Comparison of ENCODE assay signal across 14 cellular contexts in genomic region chr20:50514750-50515149, GRCh38. TPM values are rescaled to one million over a fixed set of nuclear protein-coding genes. Genes with fewer than 3 reads are reported as not detected.
DNase-seq lines count a peak whose midpoint lies in the region; ATAC-seq and TF ChIP-seq lines count a peak whose summit lies in the region.
"Had no signal": no experiment of that assay in that cellular context is flagged by ENCODE, and none has a peak within 500 bp of the region (broad histone marks: within the 10 kb centered on the region; RNA-seq: fewer than 3 reads in every experiment).

No MANE protein-coding gene starts in this region.

- TF ChIP-seq CTCF in CD14-positive monocyte (IDR thresholded peaks at IDR 0.05), result no peak
- no peak for TF ChIP-seq CTCF in activated CD8-positive, alpha-beta T cell treated with anti-CD3 and anti-CD28 coated beads for 36 hours (IDR thresholded peaks at IDR 0.05)
- no peak for TF ChIP-seq CTCF in PC-3 (conservative IDR thresholded peaks at IDR 0.05; ENCODE audit: low read depth, low read length)

- peaks cover 0 to 5% (median 0%) of the 10 kb centered on the region in 7 donors for H3K9me3 Mint-ChIP-seq in CD14-positive monocyte
- no peaks in the 10 kb centered on the region for H3K9me3 Mint-ChIP-seq in activated CD8-positive, alpha-beta T cell treated with anti-CD3 and anti-CD28 coated beads for 36 hours

- H3K27ac Mint-ChIP-seq in CD14-positive monocyte, result peak overlapping the region; percentile 88 to 97 (median 92)
- H3K27ac Mint-ChIP-seq in activated CD8-positive, alpha-beta T cell treated with anti-CD3 and anti-CD28 coated beads for 36 hours, result peak overlapping the region; percentile 98

- H3K4me3 ChIP-seq in PC-3 (ENCODE audit: low read length), result no peak overlapping the region
- H3K4me3 ChIP-seq: HAP-1, tibial artery had no signal

- H3K27me3 ChIP-seq in PC-3 (ENCODE audit: low read length), result no peaks in the 10 kb centered on the region
- H3K27me3 ChIP-seq: tibial artery had no signal

- H3F3A ChIP-seq in PC-3 (ENCODE audit: low read length, unreplicated experiment), result no peaks in the 10 kb centered on the region

- H3K4me1 ChIP-seq in PC-3 (ENCODE audit: insufficient read depth, low read length), result peaks cover 55% of the 10 kb centered on the region

- no peaks in the 10 kb centered on the region for H3K9me2 ChIP-seq in PC-3 (replicated peaks; ENCODE audit: low read length)

- POLR2A ChIA-PET in activated CD8-positive, alpha-beta T cell treated with anti-CD3 and anti-CD28 coated beads for 36 hours (lab: Charles Lee), result interaction anchor here (0.8 to 2.7 kb wide), 10 partner anchors 11 to 176 kb away, joined by 3 to 10 read pairs (median 4); no protein-coding TSS in a partner anchor
- POLR2A ChIA-PET in PC-3 (lab: Charles Lee; ENCODE audit: unreplicated experiment), result interaction anchor here (0.6 kb wide), 1 partner anchor 83 kb away, joined by 3 read pairs; no protein-coding TSS in a partner anchor

- no peaks in the 10 kb centered on the region for H3K36me3 ChIP-seq in PC-3 (ENCODE audit: low read depth, low read length)
- H3K36me3 ChIP-seq: HAP-1, tibial artery had no signal

- no peak overlapping the region for H3K9ac ChIP-seq in PC-3 (ENCODE audit: low read length)

- DNase-seq in CD14-positive monocyte (ENCODE audit: low spot score) (no peak), myocyte (ENCODE audit: low read depth) (peak; percentile 26), GM19240 (ENCODE audit: insufficient read length, low spot score) (no peak), PC-3 (no peak)
- DNase-seq in activated CD8-positive, alpha-beta T cell treated with anti-CD3 and anti-CD28 coated beads for 36 hours, result peak; percentile 32
- DNase-seq in activated effector memory CD4-positive, alpha-beta T cell treated with Interleukin-2 at 50 U/mL for 16 hours, result no peak
- no peak for DNase-seq in stimulated activated CD4-positive, alpha-beta T cell treated with anti-CD3 and anti-CD28 coated beads, Interleukin-12 subunit alpha, Interleukin-12 subunit beta, amount 100 ng/mL, for 4 hours
- DNase-seq: DMS 273 treated with DMSO at 0.1 percent for 48 hours; head of caudate nucleus; NCI-H187; stimulated activated CD4-positive, alpha-beta T cell treated with anti-CD3 and anti-CD28 coated beads, Interleukin-2, amount 100 ng/mL, for 48 hours; tibial artery had no signal

- H3K4me3 Mint-ChIP-seq in CD14-positive monocyte, result no peak overlapping the region
- H3K4me3 Mint-ChIP-seq in activated CD8-positive, alpha-beta T cell treated with anti-CD3 and anti-CD28 coated beads for 36 hours, result peak overlapping the region; percentile 98

- peaks cover 0 to 3% (median under 1%) of the 10 kb centered on the region in 3 donors for H3K27me3 Mint-ChIP-seq in CD14-positive monocyte (ENCODE audit: low read depth in 3 of 3)
- H3K27me3 Mint-ChIP-seq in activated CD8-positive, alpha-beta T cell treated with anti-CD3 and anti-CD28 coated beads for 36 hours, result no peaks in the 10 kb centered on the region

- BruUV-seq in PC-3 (replicated peaks; lab: Mats Ljungman, UMichigan), result no TSS peak

- H3K4me1 Mint-ChIP-seq in CD14-positive monocyte, result peaks cover 87% of the 10 kb centered on the region
- peaks cover 74% of the 10 kb centered on the region for H3K4me1 Mint-ChIP-seq in activated CD8-positive, alpha-beta T cell treated with anti-CD3 and anti-CD28 coated beads for 36 hours (ENCODE audit: low read depth)

- ATAC-seq in GM19463 (IDR thresholded peaks at IDR 0.05; ENCODE audit: unreplicated experiment) (peak; percentile 22), PC-3 (no peak)
- ATAC-seq in activated CD8-positive, alpha-beta T cell treated with anti-CD3 and anti-CD28 coated beads for 36 hours, result no peak

- CTCF ChIA-PET in activated CD8-positive, alpha-beta T cell treated with anti-CD3 and anti-CD28 coated beads for 36 hours (lab: Charles Lee), result interaction anchor here (1.0 to 7.7 kb wide), 5 partner anchors 31 to 64 kb away, joined by 3 to 64 read pairs (median 4); no protein-coding TSS in a partner anchor
- CTCF ChIA-PET in PC-3 (lab: Charles Lee), result no interaction called here

- H3K36me3 Mint-ChIP-seq in CD14-positive monocyte, result peaks cover 16 to 17% of the 10 kb centered on the region in 2 donors
- peaks cover 52% of the 10 kb centered on the region for H3K36me3 Mint-ChIP-seq in activated CD8-positive, alpha-beta T cell treated with anti-CD3 and anti-CD28 coated beads for 36 hours (ENCODE audit: low read depth)

- H4K20me1 ChIP-seq in PC-3 (ENCODE audit: low read length), result peaks cover 51% of the 10 kb centered on the region

- H3K9me3 ChIP-seq in PC-3 (ENCODE audit: low read length), result no peaks in the 10 kb centered on the region
- H3K9me3 ChIP-seq: HAP-1, tibial artery had no signal

- no peak overlapping the region for H2AFZ ChIP-seq in PC-3 (ENCODE audit: low read length)

- intact Hi-C loops in CD14-positive monocyte (cut with micrococcal nuclease) (loop anchor here in 1 of 2 donors (5.0 kb wide), 1 partner anchor 33 kb away; no protein-coding TSS in a partner anchor), PC-3 (cut with micrococcal nuclease) (no loop called here)
- intact Hi-C loops in activated CD8-positive, alpha-beta T cell treated with anti-CD3 and anti-CD28 coated beads for 36 hours (cut with micrococcal nuclease), result loop anchor here (5.0 kb wide), 1 partner anchor 48 kb away; no protein-coding TSS in a partner anchor

- H3K79me2 ChIP-seq in PC-3 (ENCODE audit: low read length), result peaks cover 96% of the 10 kb centered on the region

- no peak overlapping the region for H3K27ac ChIP-seq in PC-3 (ENCODE audit: low read length)

- no peak overlapping the region for H3K4me2 ChIP-seq in PC-3 (ENCODE audit: low read length)

RNA-seq across cellular contexts. Expression of gene PTPN1, which starts 4.6 kb away (rescaled TPM):
- polyA plus RNA-seq in CD14-positive monocyte, result 10 to 100 TPM; 12.4 to 19.1 TPM
- total RNA-seq in activated CD8-positive, alpha-beta T cell treated with anti-CD3 and anti-CD28 coated beads for 36 hours, result 10 to 100 TPM; 65.1 to 66.6 TPM
- total RNA-seq in myocyte, result 32.4 and 35.4 TPM in 2 replicates
- polyA plus RNA-seq in myocyte (2012), result 31.6 TPM
- 47.2 and 47.7 TPM in 2 replicates for total RNA-seq in PC-3 (2014; rRNA removed)

Comparison
In these comparisons a context has a peak if more than half of its experiments do, and no peak if none do; other contexts are left out.
1. DNase-seq: peak in activated CD8-positive, alpha-beta T cell treated with anti-CD3 and anti-CD28 coated beads for 36 hours (single experiment) and myocyte (single experiment); none in CD14-positive monocyte (single experiment), GM19240 (single experiment), PC-3 (single experiment), activated effector memory CD4-positive, alpha-beta T cell treated with Interleukin-2 at 50 U/mL for 16 hours (single experiment) and stimulated activated CD4-positive, alpha-beta T cell treated with anti-CD3 and anti-CD28 coated beads, Interleukin-12 subunit alpha, Interleukin-12 subunit beta, amount 100 ng/mL, for 4 hours (single experiment).